ENCODE assay signal across 10 cellular contexts in genomic region chr1:44423706-44424546, GRCh38. TPM values are rescaled to one million over a fixed set of nuclear protein-coding genes. Genes with fewer than 3 reads are reported as not detected.
A peak's percentile ranks its signal among the peaks of the same experiment; 100 is the strongest.
DNase-seq lines count a peak whose midpoint lies in the region; ATAC-seq, FAIRE-seq and TF ChIP-seq lines count a peak whose summit lies in the region.
"Had no signal": no experiment of that assay in that cellular context is flagged by ENCODE, and none has a peak within 500 bp of the region (broad histone marks: within the 10 kb centered on the region; RNA-seq: fewer than 3 reads in every experiment).

No MANE protein-coding gene starts in this region.

- H3K4me3 Mint-ChIP-seq in endodermal cell: no peak overlapping the region

- H3K9me3 ChIP-seq in body of pancreas: no peaks in the 10 kb centered on the region
- H3K9me3 ChIP-seq in endodermal cell (ENCODE audit: control insufficient read depth, low read length): no peaks in the 10 kb centered on the region

- peaks cover 22% of the 10 kb centered on the region for H3K4me1 Mint-ChIP-seq in endodermal cell

- H3K36me3 ChIP-seq in body of pancreas (replicated peaks in 1 of 2; ENCODE audit: insufficient read depth in 1 of 2, low read depth in 2 of 2) (no peaks in the 10 kb centered on the region), endodermal cell (ENCODE audit: control insufficient read depth, insufficient read depth, low read length) (no peaks in the 10 kb centered on the region)

- ATAC-seq in Right ventricle myocardium inferior (peak; percentile 92), body of pancreas (peak; percentile 88), left colon (peak; percentile 98)

- H3K4me3 ChIP-seq in body of pancreas (no peak overlapping the region), endodermal cell (ENCODE audit: low read length) (no peak overlapping the region)

- intact Hi-C loops in Right ventricle myocardium inferior (cut with DNase I): loop anchor here (5.0 kb wide), 1 partner anchor 73 kb away; no protein-coding TSS in a partner anchor
- intact Hi-C loops in cardiac septum (cut with DNase I): loop anchor here (2.0 to 10.0 kb wide), 4 partner anchors 17 to 209 kb away; partner anchors contain the start of gene DMAP1
- intact Hi-C loops in body of pancreas (cut with DNase I): no loop called here
- intact Hi-C loops in left colon (cut with DNase I, micrococcal nuclease): no loop called here

- no peak for TF ChIP-seq POLR2A in body of pancreas (IDR thresholded peaks at IDR 0.05)

- H3K27me3 ChIP-seq in body of pancreas (peaks cover 3 to 14% of the 10 kb centered on the region in 2 donors), endodermal cell (ENCODE audit: control insufficient read depth, insufficient read depth, low read length, poor library complexity, severe bottlenecking) (peaks cover 53% of the 10 kb centered on the region)

- H3K27ac ChIP-seq in body of pancreas (peak overlapping the region in 1 of 4 donors; percentile 27), endodermal cell (ENCODE audit: low read depth, low read length) (no peak overlapping the region)

- FAIRE-seq in urothelium cell line (lab: Jason Lieb, UNC): peak; percentile 72

- DNase-seq in Right ventricle myocardium inferior (ENCODE audit: missing footprints) (no peak), cardiac septum (ENCODE audit: low spot score) (no peak), body of pancreas (peak; percentile 74 to 88 (median 86)), left colon (peak; percentile 46 to 66), urothelium cell line (ENCODE audit: low spot score) (peak; percentile 87), endodermal cell (no peak), HK-2 (ENCODE audit: unreplicated experiment) (no peak)
- DNase-seq in stimulated activated CD4-positive, alpha-beta T cell treated with anti-CD3 and anti-CD28 coated beads, Interleukin-12 subunit alpha, Interleukin-12 subunit beta, amount 100 ng/mL, for 4 hours: no peak
- DNase-seq: SHP77 treated with DMSO at 0.1 percent for 48 hours; stimulated activated CD4-positive, alpha-beta T cell treated with anti-CD3 and anti-CD28 coated beads, Interleukin-1b, Interleukin-23, amount 100 ng/mL, for 48 hours had no signal

- peaks cover 76% of the 10 kb centered on the region for H3K27me3 Mint-ChIP-seq in endodermal cell (ENCODE audit: insufficient read depth)

- H3K9ac ChIP-seq in endodermal cell (ENCODE audit: extremely low read depth, low read length, poor library complexity, severe bottlenecking): no peak overlapping the region

- no peaks in the 10 kb centered on the region for H3K36me3 Mint-ChIP-seq in endodermal cell (ENCODE audit: low read depth)

- TF ChIP-seq CTCF in body of pancreas (IDR thresholded peaks at IDR 0.05): no peak
- no peak for TF ChIP-seq CTCF in endodermal cell (conservative IDR thresholded peaks at IDR 0.05)

- no peaks in the 10 kb centered on the region for H3K9me3 Mint-ChIP-seq in endodermal cell

- H3K27ac Mint-ChIP-seq in endodermal cell: no peak overlapping the region

- H3K4me1 ChIP-seq in body of pancreas: peaks cover 11% of the 10 kb centered on the region
- H3K4me1 ChIP-seq in endodermal cell (ENCODE audit: control insufficient read depth, insufficient read depth, low read length): peaks cover 3% of the 10 kb centered on the region

- 16% methylated on average over 18 of the region's 18 CpGs for WGBS in body of pancreas, 2 donors
- 70 to 75% methylated on average over 7 to 18 of the region's 18 CpGs for whole genome bisulfite sequencing in endodermal cell (ENCODE audit: insufficient coverage in 1 of 2, insufficient read length in 1 of 2), 2 experiments

RNA-seq across cellular contexts. Expression of gene RNF220, which starts 18.9 kb away (rescaled TPM):
- 76.4 TPM for total RNA-seq in Right ventricle myocardium inferior
- 45.6 TPM for total RNA-seq in cardiac septum
- total RNA-seq in body of pancreas: 100 to 1,000 TPM in 1 of 2 donors, 10 to 100 TPM in 1; 85.4 to 124 TPM
- total RNA-seq in left colon: 10 to 100 TPM; 63.9 to 64.3 TPM
- 10 to 100 TPM; 94.6 to 95.5 TPM for total RNA-seq in endodermal cell
- polyA plus RNA-seq in endodermal cell (2013, experiment 1 of 2): 88.5 TPM
- 78.2 TPM for polyA plus RNA-seq in endodermal cell (2013, experiment 2 of 2)

Comparison
In these comparisons a context has a peak if more than half of its experiments do, and no peak if none do; other contexts are left out.
1. DNase-seq: peak in body of pancreas (4 of 4), left colon (2 of 2) and urothelium cell line (single experiment); none in Right ventricle myocardium inferior (single experiment), cardiac septum (single experiment), stimulated activated CD4-positive, alpha-beta T cell treated with anti-CD3 and anti-CD28 coated beads, Interleukin-12 subunit alpha, Interleukin-12 subunit beta, amount 100 ng/mL, for 4 hours (single experiment), endodermal cell (single experiment) and HK-2 (single experiment).
2. intact Hi-C loops: an anchor here in Right ventricle myocardium inferior (5.0 kb wide) and cardiac septum (2.0 to 10.0 kb wide); none called in body of pancreas and left colon.
3. Peak in every context shown above with its lines, with median percentiles within 50 percentile points of each other: ATAC-seq.